In the genomic region with DNA sequence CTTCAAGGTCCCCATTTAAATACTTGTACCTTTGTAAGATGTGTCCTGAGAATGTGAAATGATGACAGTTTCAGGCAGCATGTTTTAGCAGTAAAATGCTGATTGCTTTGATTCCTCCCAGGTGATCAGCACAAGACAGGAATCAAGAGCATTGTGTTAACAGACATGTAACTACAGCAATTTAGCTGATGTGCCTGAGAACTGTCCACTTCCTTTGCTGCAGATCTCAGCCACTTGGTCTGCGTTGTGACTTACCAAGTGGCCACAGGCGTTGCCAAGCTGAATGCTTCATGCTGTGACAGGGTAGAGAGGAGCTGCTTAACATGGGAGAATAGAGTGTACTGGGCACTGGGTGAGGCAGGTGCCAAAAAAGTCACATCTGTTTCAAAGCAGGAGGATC, we compare ENCODE assay signal across 1 cellular context.
TF ChIP-seq lines count a peak whose summit lies in the region.

No MANE protein-coding gene starts in this region.

TF ChIP-seq in WTC11, 78 proteins besides CTCF, POLR2A, EP300 and RAD21 (continued from another document):
- TF ChIP-seq, protein P1, sequence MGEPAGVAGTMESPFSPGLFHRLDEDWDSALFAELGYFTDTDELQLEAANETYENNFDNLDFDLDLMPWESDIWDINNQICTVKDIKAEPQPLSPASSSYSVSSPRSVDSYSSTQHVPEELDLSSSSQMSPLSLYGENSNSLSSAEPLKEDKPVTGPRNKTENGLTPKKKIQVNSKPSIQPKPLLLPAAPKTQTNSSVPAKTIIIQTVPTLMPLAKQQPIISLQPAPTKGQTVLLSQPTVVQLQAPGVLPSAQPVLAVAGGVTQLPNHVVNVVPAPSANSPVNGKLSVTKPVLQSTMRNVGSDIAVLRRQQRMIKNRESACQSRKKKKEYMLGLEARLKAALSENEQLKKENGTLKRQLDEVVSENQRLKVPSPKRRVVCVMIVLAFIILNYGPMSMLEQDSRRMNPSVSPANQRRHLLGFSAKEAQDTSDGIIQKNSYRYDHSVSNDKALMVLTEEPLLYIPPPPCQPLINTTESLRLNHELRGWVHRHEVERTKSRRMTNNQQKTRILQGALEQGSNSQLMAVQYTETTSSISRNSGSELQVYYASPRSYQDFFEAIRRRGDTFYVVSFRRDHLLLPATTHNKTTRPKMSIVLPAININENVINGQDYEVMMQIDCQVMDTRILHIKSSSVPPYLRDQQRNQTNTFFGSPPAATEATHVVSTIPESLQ (CRISPR knock-in tag; IDR thresholded peaks at IDR 0.05) = no peak
- TF ChIP-seq, protein P2, sequence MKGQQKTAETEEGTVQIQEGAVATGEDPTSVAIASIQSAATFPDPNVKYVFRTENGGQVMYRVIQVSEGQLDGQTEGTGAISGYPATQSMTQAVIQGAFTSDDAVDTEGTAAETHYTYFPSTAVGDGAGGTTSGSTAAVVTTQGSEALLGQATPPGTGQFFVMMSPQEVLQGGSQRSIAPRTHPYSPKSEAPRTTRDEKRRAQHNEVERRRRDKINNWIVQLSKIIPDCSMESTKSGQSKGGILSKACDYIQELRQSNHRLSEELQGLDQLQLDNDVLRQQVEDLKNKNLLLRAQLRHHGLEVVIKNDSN (CRISPR knock-in tag; IDR thresholded peaks at IDR 0.05) = no peak
- TF ChIP-seq, protein P3, sequence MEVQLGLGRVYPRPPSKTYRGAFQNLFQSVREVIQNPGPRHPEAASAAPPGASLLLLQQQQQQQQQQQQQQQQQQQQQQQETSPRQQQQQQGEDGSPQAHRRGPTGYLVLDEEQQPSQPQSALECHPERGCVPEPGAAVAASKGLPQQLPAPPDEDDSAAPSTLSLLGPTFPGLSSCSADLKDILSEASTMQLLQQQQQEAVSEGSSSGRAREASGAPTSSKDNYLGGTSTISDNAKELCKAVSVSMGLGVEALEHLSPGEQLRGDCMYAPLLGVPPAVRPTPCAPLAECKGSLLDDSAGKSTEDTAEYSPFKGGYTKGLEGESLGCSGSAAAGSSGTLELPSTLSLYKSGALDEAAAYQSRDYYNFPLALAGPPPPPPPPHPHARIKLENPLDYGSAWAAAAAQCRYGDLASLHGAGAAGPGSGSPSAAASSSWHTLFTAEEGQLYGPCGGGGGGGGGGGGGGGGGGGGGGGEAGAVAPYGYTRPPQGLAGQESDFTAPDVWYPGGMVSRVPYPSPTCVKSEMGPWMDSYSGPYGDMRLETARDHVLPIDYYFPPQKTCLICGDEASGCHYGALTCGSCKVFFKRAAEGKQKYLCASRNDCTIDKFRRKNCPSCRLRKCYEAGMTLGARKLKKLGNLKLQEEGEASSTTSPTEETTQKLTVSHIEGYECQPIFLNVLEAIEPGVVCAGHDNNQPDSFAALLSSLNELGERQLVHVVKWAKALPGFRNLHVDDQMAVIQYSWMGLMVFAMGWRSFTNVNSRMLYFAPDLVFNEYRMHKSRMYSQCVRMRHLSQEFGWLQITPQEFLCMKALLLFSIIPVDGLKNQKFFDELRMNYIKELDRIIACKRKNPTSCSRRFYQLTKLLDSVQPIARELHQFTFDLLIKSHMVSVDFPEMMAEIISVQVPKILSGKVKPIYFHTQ (CRISPR knock-in tag; IDR thresholded peaks at IDR 0.05) = no peak
- TF ChIP-seq SOX15 (CRISPR knock-in tag; IDR thresholded peaks at IDR 0.05) = no peak
- no peak for TF ChIP-seq ZNF396 (CRISPR knock-in tag; IDR thresholded peaks at IDR 0.05; ENCODE audit: borderline replicate concordance)
- TF ChIP-seq ZNF219 (CRISPR knock-in tag; IDR thresholded peaks at IDR 0.05; ENCODE audit: borderline replicate concordance) = no peak
- no peak for TF ChIP-seq KAT7 (CRISPR knock-in tag; IDR thresholded peaks at IDR 0.05; ENCODE audit: borderline replicate concordance)
- no peak for TF ChIP-seq CBFB (CRISPR knock-in tag; IDR thresholded peaks at IDR 0.05; ENCODE audit: low read depth)
- TF ChIP-seq ZNF317 (CRISPR knock-in tag; IDR thresholded peaks at IDR 0.05; ENCODE audit: borderline replicate concordance, low read depth) = no peak
